In the genomic region with DNA sequence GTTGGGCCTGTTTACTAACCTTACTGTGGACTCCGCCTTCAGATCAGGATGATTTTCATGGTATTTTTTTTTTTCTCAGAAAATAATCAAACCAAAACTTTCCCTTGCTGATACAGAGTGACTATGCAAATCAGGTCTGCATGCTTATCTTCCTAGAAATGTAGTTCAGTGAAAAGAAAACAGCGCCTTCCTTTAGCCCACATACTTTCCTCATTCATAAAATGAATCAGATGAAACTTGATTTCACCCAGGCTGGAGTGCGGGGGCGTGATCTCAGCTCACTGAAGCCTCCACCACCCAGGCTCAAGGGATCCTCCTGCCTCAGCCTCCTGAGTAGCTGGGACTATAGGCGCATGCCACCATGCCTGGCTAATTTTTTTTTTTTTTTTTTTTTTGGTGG, we compare ENCODE assay signal across 1 cellular context.
TF ChIP-seq lines count a peak whose summit lies in the region.

No MANE protein-coding gene starts in this region.

TF ChIP-seq in GM12878, 131 proteins besides CTCF, POLR2A, EP300 and RAD21 (continued from another document):
- TF ChIP-seq, protein P1, sequence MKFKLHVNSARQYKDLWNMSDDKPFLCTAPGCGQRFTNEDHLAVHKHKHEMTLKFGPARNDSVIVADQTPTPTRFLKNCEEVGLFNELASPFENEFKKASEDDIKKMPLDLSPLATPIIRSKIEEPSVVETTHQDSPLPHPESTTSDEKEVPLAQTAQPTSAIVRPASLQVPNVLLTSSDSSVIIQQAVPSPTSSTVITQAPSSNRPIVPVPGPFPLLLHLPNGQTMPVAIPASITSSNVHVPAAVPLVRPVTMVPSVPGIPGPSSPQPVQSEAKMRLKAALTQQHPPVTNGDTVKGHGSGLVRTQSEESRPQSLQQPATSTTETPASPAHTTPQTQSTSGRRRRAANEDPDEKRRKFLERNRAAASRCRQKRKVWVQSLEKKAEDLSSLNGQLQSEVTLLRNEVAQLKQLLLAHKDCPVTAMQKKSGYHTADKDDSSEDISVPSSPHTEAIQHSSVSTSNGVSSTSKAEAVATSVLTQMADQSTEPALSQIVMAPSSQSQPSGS (IDR thresholded peaks at IDR 0.05; ENCODE audit: low read length) = peak; percentile 55; the same call in 1 of the 2 replicates
- TF ChIP-seq SP1 (IDR thresholded peaks at IDR 0.05; ENCODE audit: low read depth, low read length) (peak; percentile 21), KLF5 (IDR thresholded peaks at IDR 0.05; ENCODE audit: partially characterized antibody) (no peak), ETV6 (conservative IDR thresholded peaks at IDR 0.05 in 1 of 2, IDR thresholded peaks at IDR 0.05 in 1 of 2; ENCODE audit: borderline replicate concordance in 1 of 2, low read depth in 1 of 2) (peak in 1 of 2 experiments; percentile 39; a peak in 1 of 4 replicates), SIX5 (IDR thresholded peaks at IDR 0.05; ENCODE audit: low read depth, low read length, severe bottlenecking) (no peak), SUZ12 (IDR thresholded peaks at IDR 0.05; ENCODE audit: unreplicated experiment) (no peak), CREM (IDR thresholded peaks at IDR 0.05; ENCODE audit: low read depth) (peak; percentile 35; the same call in 1 of the 2 replicates), SMARCA5 (IDR thresholded peaks at IDR 0.05) (peak; percentile 87; the same call in 1 of the 2 replicates), NFIC (IDR thresholded peaks at IDR 0.05; ENCODE audit: low read depth, low read length) (peak; percentile 53), BRCA1 (IDR thresholded peaks at IDR 0.05; ENCODE audit: low read depth, low read length) (no peak), WRNIP1 (IDR thresholded peaks at IDR 0.05; ENCODE audit: borderline replicate concordance, low read depth, low read length) (no peak), PAX8 (IDR thresholded peaks at IDR 0.05) (no peak), SMAD1 (IDR thresholded peaks at IDR 0.05; ENCODE audit: low read depth, partially characterized antibody) (no peak), ZNF384 (IDR thresholded peaks at IDR 0.05; ENCODE audit: borderline replicate concordance, low read depth, low read length) (peak; percentile 76; the same call in 1 of the 2 replicates), NBN (IDR thresholded peaks at IDR 0.05) (peak; percentile 71), SPI1 (IDR thresholded peaks at IDR 0.05; ENCODE audit: borderline replicate concordance, insufficient read depth, low read depth, low read length) (no peak), BCL11A (IDR thresholded peaks at IDR 0.05; ENCODE audit: low read depth, low read length) (peak; percentile 50; the same call in 1 of the 2 replicates), POLR2AphosphoS2 (IDR thresholded peaks at IDR 0.05; ENCODE audit: low read depth, low read length) (no peak)
- TF ChIP-seq, protein P2, sequence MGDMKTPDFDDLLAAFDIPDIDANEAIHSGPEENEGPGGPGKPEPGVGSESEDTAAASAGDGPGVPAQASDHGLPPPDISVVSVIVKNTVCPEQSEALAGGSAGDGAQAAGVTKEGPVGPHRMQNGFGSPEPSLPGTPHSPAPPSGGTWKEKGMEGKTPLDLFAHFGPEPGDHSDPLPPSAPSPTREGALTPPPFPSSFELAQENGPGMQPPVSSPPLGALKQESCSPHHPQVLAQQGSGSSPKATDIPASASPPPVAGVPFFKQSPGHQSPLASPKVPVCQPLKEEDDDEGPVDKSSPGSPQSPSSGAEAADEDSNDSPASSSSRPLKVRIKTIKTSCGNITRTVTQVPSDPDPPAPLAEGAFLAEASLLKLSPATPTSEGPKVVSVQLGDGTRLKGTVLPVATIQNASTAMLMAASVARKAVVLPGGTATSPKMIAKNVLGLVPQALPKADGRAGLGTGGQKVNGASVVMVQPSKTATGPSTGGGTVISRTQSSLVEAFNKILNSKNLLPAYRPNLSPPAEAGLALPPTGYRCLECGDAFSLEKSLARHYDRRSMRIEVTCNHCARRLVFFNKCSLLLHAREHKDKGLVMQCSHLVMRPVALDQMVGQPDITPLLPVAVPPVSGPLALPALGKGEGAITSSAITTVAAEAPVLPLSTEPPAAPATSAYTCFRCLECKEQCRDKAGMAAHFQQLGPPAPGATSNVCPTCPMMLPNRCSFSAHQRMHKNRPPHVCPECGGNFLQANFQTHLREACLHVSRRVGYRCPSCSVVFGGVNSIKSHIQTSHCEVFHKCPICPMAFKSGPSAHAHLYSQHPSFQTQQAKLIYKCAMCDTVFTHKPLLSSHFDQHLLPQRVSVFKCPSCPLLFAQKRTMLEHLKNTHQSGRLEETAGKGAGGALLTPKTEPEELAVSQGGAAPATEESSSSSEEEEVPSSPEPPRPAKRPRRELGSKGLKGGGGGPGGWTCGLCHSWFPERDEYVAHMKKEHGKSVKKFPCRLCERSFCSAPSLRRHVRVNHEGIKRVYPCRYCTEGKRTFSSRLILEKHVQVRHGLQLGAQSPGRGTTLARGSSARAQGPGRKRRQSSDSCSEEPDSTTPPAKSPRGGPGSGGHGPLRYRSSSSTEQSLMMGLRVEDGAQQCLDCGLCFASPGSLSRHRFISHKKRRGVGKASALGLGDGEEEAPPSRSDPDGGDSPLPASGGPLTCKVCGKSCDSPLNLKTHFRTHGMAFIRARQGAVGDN (IDR thresholded peaks at IDR 0.05) = no peak
- TF ChIP-seq, protein P3, sequence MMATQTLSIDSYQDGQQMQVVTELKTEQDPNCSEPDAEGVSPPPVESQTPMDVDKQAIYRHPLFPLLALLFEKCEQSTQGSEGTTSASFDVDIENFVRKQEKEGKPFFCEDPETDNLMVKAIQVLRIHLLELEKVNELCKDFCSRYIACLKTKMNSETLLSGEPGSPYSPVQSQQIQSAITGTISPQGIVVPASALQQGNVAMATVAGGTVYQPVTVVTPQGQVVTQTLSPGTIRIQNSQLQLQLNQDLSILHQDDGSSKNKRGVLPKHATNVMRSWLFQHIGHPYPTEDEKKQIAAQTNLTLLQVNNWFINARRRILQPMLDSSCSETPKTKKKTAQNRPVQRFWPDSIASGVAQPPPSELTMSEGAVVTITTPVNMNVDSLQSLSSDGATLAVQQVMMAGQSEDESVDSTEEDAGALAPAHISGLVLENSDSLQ (IDR thresholded peaks at IDR 0.05) = 0 out of 2 replicates have a peak, but pooled peaks have one; percentile 8
- TF ChIP-seq, protein P4, sequence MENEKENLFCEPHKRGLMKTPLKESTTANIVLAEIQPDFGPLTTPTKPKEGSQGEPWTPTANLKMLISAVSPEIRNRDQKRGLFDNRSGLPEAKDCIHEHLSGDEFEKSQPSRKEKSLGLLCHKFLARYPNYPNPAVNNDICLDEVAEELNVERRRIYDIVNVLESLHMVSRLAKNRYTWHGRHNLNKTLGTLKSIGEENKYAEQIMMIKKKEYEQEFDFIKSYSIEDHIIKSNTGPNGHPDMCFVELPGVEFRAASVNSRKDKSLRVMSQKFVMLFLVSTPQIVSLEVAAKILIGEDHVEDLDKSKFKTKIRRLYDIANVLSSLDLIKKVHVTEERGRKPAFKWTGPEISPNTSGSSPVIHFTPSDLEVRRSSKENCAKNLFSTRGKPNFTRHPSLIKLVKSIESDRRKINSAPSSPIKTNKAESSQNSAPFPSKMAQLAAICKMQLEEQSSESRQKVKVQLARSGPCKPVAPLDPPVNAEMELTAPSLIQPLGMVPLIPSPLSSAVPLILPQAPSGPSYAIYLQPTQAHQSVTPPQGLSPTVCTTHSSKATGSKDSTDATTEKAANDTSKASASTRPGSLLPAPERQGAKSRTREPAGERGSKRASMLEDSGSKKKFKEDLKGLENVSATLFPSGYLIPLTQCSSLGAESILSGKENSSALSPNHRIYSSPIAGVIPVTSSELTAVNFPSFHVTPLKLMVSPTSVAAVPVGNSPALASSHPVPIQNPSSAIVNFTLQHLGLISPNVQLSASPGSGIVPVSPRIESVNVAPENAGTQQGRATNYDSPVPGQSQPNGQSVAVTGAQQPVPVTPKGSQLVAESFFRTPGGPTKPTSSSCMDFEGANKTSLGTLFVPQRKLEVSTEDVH (IDR thresholded peaks at IDR 0.05; ENCODE audit: low read depth, partially characterized antibody) = peak; percentile 33
- TF ChIP-seq, protein P5, sequence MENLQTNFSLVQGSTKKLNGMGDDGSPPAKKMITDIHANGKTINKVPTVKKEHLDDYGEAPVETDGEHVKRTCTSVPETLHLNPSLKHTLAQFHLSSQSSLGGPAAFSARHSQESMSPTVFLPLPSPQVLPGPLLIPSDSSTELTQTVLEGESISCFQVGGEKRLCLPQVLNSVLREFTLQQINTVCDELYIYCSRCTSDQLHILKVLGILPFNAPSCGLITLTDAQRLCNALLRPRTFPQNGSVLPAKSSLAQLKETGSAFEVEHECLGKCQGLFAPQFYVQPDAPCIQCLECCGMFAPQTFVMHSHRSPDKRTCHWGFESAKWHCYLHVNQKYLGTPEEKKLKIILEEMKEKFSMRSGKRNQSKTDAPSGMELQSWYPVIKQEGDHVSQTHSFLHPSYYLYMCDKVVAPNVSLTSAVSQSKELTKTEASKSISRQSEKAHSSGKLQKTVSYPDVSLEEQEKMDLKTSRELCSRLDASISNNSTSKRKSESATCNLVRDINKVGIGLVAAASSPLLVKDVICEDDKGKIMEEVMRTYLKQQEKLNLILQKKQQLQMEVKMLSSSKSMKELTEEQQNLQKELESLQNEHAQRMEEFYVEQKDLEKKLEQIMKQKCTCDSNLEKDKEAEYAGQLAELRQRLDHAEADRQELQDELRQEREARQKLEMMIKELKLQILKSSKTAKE (IDR thresholded peaks at IDR 0.05; ENCODE audit: low read depth, poor library complexity, severe bottlenecking) = peak; percentile 56
- TF ChIP-seq, protein P6, sequence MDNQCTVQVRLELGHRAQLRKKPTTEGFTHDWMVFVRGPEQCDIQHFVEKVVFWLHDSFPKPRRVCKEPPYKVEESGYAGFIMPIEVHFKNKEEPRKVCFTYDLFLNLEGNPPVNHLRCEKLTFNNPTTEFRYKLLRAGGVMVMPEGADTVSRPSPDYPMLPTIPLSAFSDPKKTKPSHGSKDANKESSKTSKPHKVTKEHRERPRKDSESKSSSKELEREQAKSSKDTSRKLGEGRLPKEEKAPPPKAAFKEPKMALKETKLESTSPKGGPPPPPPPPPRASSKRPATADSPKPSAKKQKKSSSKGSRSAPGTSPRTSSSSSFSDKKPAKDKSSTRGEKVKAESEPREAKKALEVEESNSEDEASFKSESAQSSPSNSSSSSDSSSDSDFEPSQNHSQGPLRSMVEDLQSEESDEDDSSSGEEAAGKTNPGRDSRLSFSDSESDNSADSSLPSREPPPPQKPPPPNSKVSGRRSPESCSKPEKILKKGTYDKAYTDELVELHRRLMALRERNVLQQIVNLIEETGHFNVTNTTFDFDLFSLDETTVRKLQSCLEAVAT (IDR thresholded peaks at IDR 0.05) = 0 out of 2 replicates have a peak, but pooled peaks have one; percentile 29
